In the genomic region with DNA sequence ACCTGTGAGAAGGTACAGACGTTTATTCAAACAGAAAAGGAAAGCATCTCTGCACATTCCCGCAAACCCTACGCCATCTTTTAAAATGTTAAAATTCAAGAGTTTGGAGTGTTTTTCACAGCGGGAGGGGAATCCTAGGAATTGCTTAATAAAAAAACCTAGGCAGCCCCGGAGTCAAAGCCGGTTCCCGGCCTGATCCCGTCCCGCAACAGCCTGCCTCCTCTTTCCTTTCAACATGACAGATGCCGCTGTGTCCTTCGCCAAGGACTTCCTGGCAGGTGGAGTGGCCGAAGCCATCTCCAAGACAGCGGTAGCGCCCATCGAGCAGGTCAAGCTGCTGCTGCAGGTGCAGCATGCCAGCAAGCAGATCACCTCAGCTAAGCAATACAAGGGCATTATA, we compare ENCODE assay signal across 1 cellular context.
TF ChIP-seq lines count a peak whose summit lies in the region.

No MANE protein-coding gene starts in this region.

TF ChIP-seq in GM23338, 12 proteins besides CTCF, POLR2A, EP300 and RAD21 (continued from another document):
- TF ChIP-seq JUNB (IDR thresholded peaks at IDR 0.05; ENCODE audit: unreplicated experiment), result no peak
- no peak for TF ChIP-seq ZNF114 (CRISPR knock-in tag; IDR thresholded peaks at IDR 0.05)
- no peak for TF ChIP-seq STAT1 (IDR thresholded peaks at IDR 0.05; ENCODE audit: unreplicated experiment)
- no peak for TF ChIP-seq POLR2AphosphoS5 (IDR thresholded peaks at IDR 0.05; ENCODE audit: low read depth)
- TF ChIP-seq EZH2phosphoT487 (IDR thresholded peaks at IDR 0.05; ENCODE audit: unreplicated experiment), result no peak
- TF ChIP-seq ZNF331 (CRISPR knock-in tag; IDR thresholded peaks at IDR 0.05; ENCODE audit: low read depth), result no peak
- TF ChIP-seq, protein P1, sequence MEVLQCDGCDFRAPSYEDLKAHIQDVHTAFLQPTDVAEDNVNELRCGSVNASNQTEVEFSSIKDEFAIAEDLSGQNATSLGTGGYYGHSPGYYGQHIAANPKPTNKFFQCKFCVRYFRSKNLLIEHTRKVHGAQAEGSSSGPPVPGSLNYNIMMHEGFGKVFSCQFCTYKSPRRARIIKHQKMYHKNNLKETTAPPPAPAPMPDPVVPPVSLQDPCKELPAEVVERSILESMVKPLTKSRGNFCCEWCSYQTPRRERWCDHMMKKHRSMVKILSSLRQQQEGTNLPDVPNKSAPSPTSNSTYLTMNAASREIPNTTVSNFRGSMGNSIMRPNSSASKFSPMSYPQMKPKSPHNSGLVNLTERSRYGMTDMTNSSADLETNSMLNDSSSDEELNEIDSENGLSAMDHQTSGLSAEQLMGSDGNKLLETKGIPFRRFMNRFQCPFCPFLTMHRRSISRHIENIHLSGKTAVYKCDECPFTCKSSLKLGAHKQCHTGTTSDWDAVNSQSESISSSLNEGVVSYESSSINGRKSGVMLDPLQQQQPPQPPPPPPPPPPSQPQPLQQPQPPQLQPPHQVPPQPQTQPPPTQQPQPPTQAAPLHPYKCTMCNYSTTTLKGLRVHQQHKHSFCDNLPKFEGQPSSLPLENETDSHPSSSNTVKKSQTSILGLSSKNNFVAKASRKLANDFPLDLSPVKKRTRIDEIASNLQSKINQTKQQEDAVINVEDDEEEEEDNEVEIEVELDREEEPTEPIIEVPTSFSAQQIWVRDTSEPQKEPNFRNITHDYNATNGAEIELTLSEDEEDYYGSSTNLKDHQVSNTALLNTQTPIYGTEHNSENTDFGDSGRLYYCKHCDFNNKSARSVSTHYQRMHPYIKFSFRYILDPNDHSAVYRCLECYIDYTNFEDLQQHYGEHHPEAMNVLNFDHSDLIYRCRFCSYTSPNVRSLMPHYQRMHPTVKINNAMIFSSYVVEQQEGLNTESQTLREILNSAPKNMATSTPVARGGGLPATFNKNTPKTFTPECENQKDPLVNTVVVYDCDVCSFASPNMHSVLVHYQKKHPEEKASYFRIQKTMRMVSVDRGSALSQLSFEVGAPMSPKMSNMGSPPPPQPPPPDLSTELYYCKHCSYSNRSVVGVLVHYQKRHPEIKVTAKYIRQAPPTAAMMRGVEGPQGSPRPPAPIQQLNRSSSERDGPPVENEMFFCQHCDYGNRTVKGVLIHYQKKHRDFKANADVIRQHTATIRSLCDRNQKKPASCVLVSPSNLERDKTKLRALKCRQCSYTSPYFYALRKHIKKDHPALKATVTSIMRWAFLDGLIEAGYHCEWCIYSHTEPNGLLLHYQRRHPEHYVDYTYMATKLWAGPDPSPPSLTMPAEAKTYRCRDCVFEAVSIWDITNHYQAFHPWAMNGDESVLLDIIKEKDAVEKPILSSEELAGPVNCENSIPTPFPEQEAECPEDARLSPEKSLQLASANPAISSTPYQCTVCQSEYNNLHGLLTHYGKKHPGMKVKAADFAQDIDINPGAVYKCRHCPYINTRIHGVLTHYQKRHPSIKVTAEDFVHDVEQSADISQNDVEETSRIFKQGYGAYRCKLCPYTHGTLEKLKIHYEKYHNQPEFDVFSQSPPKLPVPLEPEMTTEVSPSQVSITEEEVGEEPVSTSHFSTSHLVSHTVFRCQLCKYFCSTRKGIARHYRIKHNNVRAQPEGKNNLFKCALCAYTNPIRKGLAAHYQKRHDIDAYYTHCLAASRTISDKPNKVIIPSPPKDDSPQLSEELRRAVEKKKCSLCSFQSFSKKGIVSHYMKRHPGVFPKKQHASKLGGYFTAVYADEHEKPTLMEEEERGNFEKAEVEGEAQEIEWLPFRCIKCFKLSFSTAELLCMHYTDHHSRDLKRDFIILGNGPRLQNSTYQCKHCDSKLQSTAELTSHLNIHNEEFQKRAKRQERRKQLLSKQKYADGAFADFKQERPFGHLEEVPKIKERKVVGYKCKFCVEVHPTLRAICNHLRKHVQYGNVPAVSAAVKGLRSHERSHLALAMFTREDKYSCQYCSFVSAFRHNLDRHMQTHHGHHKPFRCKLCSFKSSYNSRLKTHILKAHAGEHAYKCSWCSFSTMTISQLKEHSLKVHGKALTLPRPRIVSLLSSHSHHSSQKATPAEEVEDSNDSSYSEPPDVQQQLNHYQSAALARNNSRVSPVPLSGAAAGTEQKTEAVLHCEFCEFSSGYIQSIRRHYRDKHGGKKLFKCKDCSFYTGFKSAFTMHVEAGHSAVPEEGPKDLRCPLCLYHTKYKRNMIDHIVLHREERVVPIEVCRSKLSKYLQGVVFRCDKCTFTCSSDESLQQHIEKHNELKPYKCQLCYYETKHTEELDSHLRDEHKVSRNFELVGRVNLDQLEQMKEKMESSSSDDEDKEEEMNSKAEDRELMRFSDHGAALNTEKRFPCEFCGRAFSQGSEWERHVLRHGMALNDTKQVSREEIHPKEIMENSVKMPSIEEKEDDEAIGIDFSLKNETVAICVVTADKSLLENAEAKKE (CRISPR knock-in tag; IDR thresholded peaks at IDR 0.05), result no peak
TF ChIP-seq in GM23338: peak in this region for 0.
